In genomic region chrX:12956704-12957541, GRCh38 we compare ENCODE assay signal across 9 cellular contexts. TPM values are rescaled to one million over a fixed set of nuclear protein-coding genes. Genes with fewer than 3 reads are reported as not detected.
DNase-seq lines count a peak whose midpoint lies in the region; ATAC-seq and TF ChIP-seq lines count a peak whose summit lies in the region.
"Had no signal": no experiment of that assay in that cellular context is flagged by ENCODE, and none has a peak within 500 bp of the region (broad histone marks: within the 10 kb centered on the region; RNA-seq: fewer than 3 reads in every experiment).

No MANE protein-coding gene starts in this region.

- H3K27me3 ChIP-seq in colonic mucosa: no peaks in the 10 kb centered on the region

- H3K27ac ChIP-seq in colonic mucosa: peak overlapping the region; percentile 64

- DNase-seq in EL (peak; percentile 51), colonic mucosa (peak; percentile 50), myocyte (ENCODE audit: low read depth) (peak; percentile 26), ecto neural progenitor cell (ENCODE audit: low spot score) (no peak), NCI-H1417 (lab: John Stamatoyannopoulos, UW) (no peak)

- no peaks in the 10 kb centered on the region for H3K9me3 Mint-ChIP-seq in T-helper 1 cell treated with Interleukin-12 subunit alpha and Interleukin-12 subunit beta and Interleukin-4 antibody, amounts not matched to agents 30 μg/mL and 1 μg/mL, for 36 hours

- H3K27ac Mint-ChIP-seq in T-helper 1 cell treated with Interleukin-12 subunit alpha and Interleukin-12 subunit beta and Interleukin-4 antibody, amounts not matched to agents 30 μg/mL and 1 μg/mL, for 36 hours: peak overlapping the region; percentile 99

- no peak for TF ChIP-seq CTCF in colonic mucosa (IDR thresholded peaks at IDR 0.05)

- no peak overlapping the region for H3K4me3 ChIP-seq in colonic mucosa

- H3K4me3 Mint-ChIP-seq in T-helper 1 cell treated with Interleukin-12 subunit alpha and Interleukin-12 subunit beta and Interleukin-4 antibody, amounts not matched to agents 30 μg/mL and 1 μg/mL, for 36 hours: peak overlapping the region; percentile 83

- H3K36me3 ChIP-seq in colonic mucosa: no peaks in the 10 kb centered on the region

- H3K9me3 ChIP-seq in colonic mucosa: no peaks in the 10 kb centered on the region

- ATAC-seq in GM21367 (IDR thresholded peaks at IDR 0.05; ENCODE audit: unreplicated experiment) (peak; percentile 54), HG03558 (IDR thresholded peaks at IDR 0.05; ENCODE audit: extremely low read depth, unreplicated experiment) (peak; percentile 70)

- H3K36me3 Mint-ChIP-seq in T-helper 1 cell treated with Interleukin-12 subunit alpha and Interleukin-12 subunit beta and Interleukin-4 antibody, amounts not matched to agents 30 μg/mL and 1 μg/mL, for 36 hours (ENCODE audit: low read depth): no peaks in the 10 kb centered on the region

- peak overlapping the region in 1 of 2 donors; percentile 68 for H3K9ac ChIP-seq in colonic mucosa (ENCODE audit: low read depth in 2 of 2, low read length in 2 of 2)

- H3K27me3 Mint-ChIP-seq in T-helper 1 cell treated with Interleukin-12 subunit alpha and Interleukin-12 subunit beta and Interleukin-4 antibody, amounts not matched to agents 30 μg/mL and 1 μg/mL, for 36 hours (ENCODE audit: low read depth): no peaks in the 10 kb centered on the region

- intact Hi-C loops in colonic mucosa (cut with DNase I): no loop called here

- H3K4me1 ChIP-seq in colonic mucosa: no peaks in the 10 kb centered on the region

- H3K4me1 Mint-ChIP-seq in T-helper 1 cell treated with Interleukin-12 subunit alpha and Interleukin-12 subunit beta and Interleukin-4 antibody, amounts not matched to agents 30 μg/mL and 1 μg/mL, for 36 hours (ENCODE audit: low read depth): peaks cover 65% of the 10 kb centered on the region

RNA-seq across cellular contexts. Expression of gene TMSB4X, which starts 18.0 kb away (rescaled TPM):
- total RNA-seq in colonic mucosa (1,000 to 10,000 TPM; 3,844 to 4,288 TPM), myocyte (2,306 and 4,478 TPM in 2 replicates)
- polyA plus RNA-seq in myocyte (2012): 5,381 TPM

RNA-seq across cellular contexts. Expression of gene TLR8, which starts 50.5 kb away (rescaled TPM):
- total RNA-seq in colonic mucosa (1 to 10 TPM in 1 of 2 donors, under 1 TPM in 1; 0.35 to 1.6 TPM), myocyte (not detected in 2 replicates)
- polyA plus RNA-seq in myocyte (2012): not detected
- total RNA-seq: T-helper 2 cell treated with Interferon-gamma antibody and Interleukin-4, amounts not matched to agents 100 ng/mL and 5 ng/mL, for 36 hours had no signal

Comparison
In these comparisons a context has a peak if more than half of its experiments do, and no peak if none do; other contexts are left out.
1. DNase-seq: peak in EL (single experiment), colonic mucosa (single experiment) and myocyte (single experiment); none in ecto neural progenitor cell (single experiment) and NCI-H1417 (0 of 3).